19 cellular contexts compared by ENCODE assay signal in the genomic region with DNA sequence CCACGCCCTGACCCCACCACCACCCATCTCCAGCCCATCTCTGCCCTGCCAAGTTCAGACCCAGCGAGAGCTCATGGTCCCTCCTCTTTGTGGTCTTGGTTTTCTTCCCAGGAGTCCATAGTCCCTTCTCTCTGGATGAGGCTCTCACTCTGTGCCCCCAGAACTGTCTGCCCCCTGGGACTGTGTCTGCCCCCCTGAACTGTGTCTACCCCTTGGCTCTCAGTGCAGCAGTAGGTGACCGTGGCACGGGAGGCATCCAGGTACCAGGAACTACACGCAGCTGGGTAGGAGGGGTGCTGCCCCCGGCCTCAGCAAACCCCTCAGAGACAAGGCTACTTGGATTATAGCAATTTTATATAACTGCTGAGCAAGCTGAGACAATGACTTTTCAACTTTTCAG. TPM values are rescaled to one million over a fixed set of nuclear protein-coding genes. Genes with fewer than 3 reads are reported as not detected.
A peak's percentile ranks its signal among the peaks of the same experiment; 100 is the strongest.
DNase-seq lines count a peak whose midpoint lies in the region; ATAC-seq and TF ChIP-seq lines count a peak whose summit lies in the region.
"Had no signal": no experiment of that assay in that cellular context is flagged by ENCODE, and none has a peak within 500 bp of the region (broad histone marks: within the 10 kb centered on the region; RNA-seq: fewer than 3 reads in every experiment).

No MANE protein-coding gene starts in this region.

- peak overlapping the region; percentile 73 for H3K18ac ChIP-seq in neuronal stem cell (ENCODE audit: low read length)

- H2BK120ac ChIP-seq in neuronal stem cell (ENCODE audit: low read depth, low read length), result peak overlapping the region; percentile 57

- no peak overlapping the region for H2BK5ac ChIP-seq in neuronal stem cell (ENCODE audit: low read length)

- H3K4me3 Mint-ChIP-seq in brain, result no peak overlapping the region
- no peak overlapping the region for H3K4me3 Mint-ChIP-seq in stimulated activated effector memory CD8-positive, alpha-beta T cell treated with anti-CD3 and anti-CD28 coated beads, Interleukin-12 subunit alpha, Interleukin-12 subunit beta, amount 100 ng/mL, for 72 hours
- H3K4me3 Mint-ChIP-seq in activated CD4-positive, alpha-beta T cell treated with anti-CD3 and anti-CD28 coated beads, Interleukin-2, amount 10 ng/mL, durations not matched to agents 24 days and 14 days, result no peak overlapping the region
- H3K4me3 Mint-ChIP-seq: CD4-positive, CD25-positive, alpha-beta regulatory T cell; CD8-positive, alpha-beta T cell; HFFc6 had no signal

- H3K27ac Mint-ChIP-seq in brain, result peak overlapping the region in 3 of 5 experiments; percentile 83 to 97 (median 96)
- no peak overlapping the region for H3K27ac Mint-ChIP-seq in stimulated activated effector memory CD8-positive, alpha-beta T cell treated with anti-CD3 and anti-CD28 coated beads, Interleukin-12 subunit alpha, Interleukin-12 subunit beta, amount 100 ng/mL, for 72 hours
- H3K27ac Mint-ChIP-seq in activated CD4-positive, alpha-beta T cell treated with anti-CD3 and anti-CD28 coated beads, Interleukin-2, amount 10 ng/mL, durations not matched to agents 24 days and 14 days, result no peak overlapping the region
- H3K27ac Mint-ChIP-seq: CD4-positive, CD25-positive, alpha-beta regulatory T cell; CD8-positive, alpha-beta T cell; HFFc6 had no signal

- peak; percentile 9 for ATAC-seq in stimulated activated effector memory CD8-positive, alpha-beta T cell treated with anti-CD3 and anti-CD28 coated beads, Interleukin-12 subunit alpha, Interleukin-12 subunit beta, amount 100 ng/mL, for 72 hours
- ATAC-seq in aorta (ENCODE audit: low FRiP score) (no peak), GM21723 (IDR thresholded peaks at IDR 0.05; ENCODE audit: unreplicated experiment) (no peak)
- ATAC-seq: CD8-positive, alpha-beta T cell had no signal

- H3K9me2 ChIP-seq in Karpas-422 (replicated peaks; ENCODE audit: insufficient read depth, low read length), result no peaks in the 10 kb centered on the region

- TF ChIP-seq CTCF in brain (conservative IDR thresholded peaks at IDR 0.05), result no peak

- H3K4me3 ChIP-seq in Karpas-422 (ENCODE audit: low read length) (no peak overlapping the region), neuronal stem cell (ENCODE audit: low read length in 2 of 2) (no peak overlapping the region), aorta (ENCODE audit: low read length in 2 of 2) (no peak overlapping the region)
- H3K4me3 ChIP-seq: BLaER1, HAP-1 had no signal

- H3K14ac ChIP-seq in neuronal stem cell (ENCODE audit: low read length), result no peak overlapping the region

- peaks cover 21% of the 10 kb centered on the region for H3K4me1 Mint-ChIP-seq in brain
- no peaks in the 10 kb centered on the region for H3K4me1 Mint-ChIP-seq in stimulated activated effector memory CD8-positive, alpha-beta T cell treated with anti-CD3 and anti-CD28 coated beads, Interleukin-12 subunit alpha, Interleukin-12 subunit beta, amount 100 ng/mL, for 72 hours
- no peaks in the 10 kb centered on the region for H3K4me1 Mint-ChIP-seq in activated CD4-positive, alpha-beta T cell treated with anti-CD3 and anti-CD28 coated beads, Interleukin-2, amount 10 ng/mL, durations not matched to agents 24 days and 14 days
- H3K4me1 Mint-ChIP-seq: CD4-positive, CD25-positive, alpha-beta regulatory T cell had no signal

- peaks cover 0 to 7% (median 0%) of the 10 kb centered on the region in 5 experiments for H3K9me3 Mint-ChIP-seq in brain
- no peaks in the 10 kb centered on the region for H3K9me3 Mint-ChIP-seq in stimulated activated effector memory CD8-positive, alpha-beta T cell treated with anti-CD3 and anti-CD28 coated beads, Interleukin-12 subunit alpha, Interleukin-12 subunit beta, amount 100 ng/mL, for 72 hours
- H3K9me3 Mint-ChIP-seq in activated CD4-positive, alpha-beta T cell treated with anti-CD3 and anti-CD28 coated beads, Interleukin-2, amount 10 ng/mL, durations not matched to agents 24 days and 14 days, result no peaks in the 10 kb centered on the region
- H3K9me3 Mint-ChIP-seq: CD4-positive, CD25-positive, alpha-beta regulatory T cell; CD8-positive, alpha-beta T cell had no signal

- H3K9ac ChIP-seq in Karpas-422 (ENCODE audit: low read length) (no peak overlapping the region), neuronal stem cell (ENCODE audit: low read depth, low read length, poor library complexity) (no peak overlapping the region)
- H3K9ac ChIP-seq: BLaER1 had no signal

- DNase-seq in Karpas-422 (no peak), neuronal stem cell (ENCODE audit: low spot score) (no peak), aorta (no peak), cerebellar cortex (ENCODE audit: low spot score) (no peak)
- no peak for DNase-seq in stimulated activated effector memory CD8-positive, alpha-beta T cell treated with anti-CD3 and anti-CD28 coated beads, Interleukin-12 subunit alpha, Interleukin-12 subunit beta, amount 100 ng/mL, for 72 hours (ENCODE audit: low spot score in 2 of 2)
- no peak for DNase-seq in activated CD4-positive, alpha-beta T cell treated with anti-CD3 and anti-CD28 coated beads, Interleukin-2, amount 10 ng/mL, durations not matched to agents 24 days and 14 days
- DNase-seq: CD4-positive, CD25-positive, alpha-beta regulatory T cell; CD8-positive, alpha-beta T cell; DMS 273 treated with DMSO at 0.1 percent for 48 hours; DMS79; EL; GDM1; GOT3; HFFc6 had no signal

- H4K91ac ChIP-seq in neuronal stem cell (ENCODE audit: low read depth, low read length, poor library complexity), result no peak overlapping the region

- H3K27me3 Mint-ChIP-seq in brain, result peaks cover 8% of the 10 kb centered on the region
- H3K27me3 Mint-ChIP-seq in activated CD4-positive, alpha-beta T cell treated with anti-CD3 and anti-CD28 coated beads, Interleukin-2, amount 10 ng/mL, durations not matched to agents 24 days and 14 days, result peaks cover 12% of the 10 kb centered on the region

- H3K4me1 ChIP-seq in Karpas-422 (ENCODE audit: low read length) (peaks cover 11% of the 10 kb centered on the region), neuronal stem cell (ENCODE audit: control insufficient read depth in 2 of 2, insufficient read depth in 1 of 2, low read depth in 1 of 2, low read length in 2 of 2) (peaks cover 1 to 6% of the 10 kb centered on the region in 2 donors), aorta (ENCODE audit: control insufficient read depth in 1 of 2, insufficient read depth in 2 of 2, low read length in 2 of 2) (no peaks in the 10 kb centered on the region)
- H3K4me1 ChIP-seq: HAP-1 had no signal

- H2BK12ac ChIP-seq in neuronal stem cell (ENCODE audit: low read length), result peak overlapping the region; percentile 96

- H3K27ac ChIP-seq in Karpas-422 (ENCODE audit: low read length) (no peak overlapping the region), neuronal stem cell (replicated peaks; ENCODE audit: low read length) (no peak overlapping the region), aorta (ENCODE audit: low read depth in 1 of 2, low read length in 2 of 2) (no peak overlapping the region)
- H3K27ac ChIP-seq: BLaER1, C4-2B had no signal

- H3K27me3 ChIP-seq in Karpas-422 (ENCODE audit: low read length) (no peaks in the 10 kb centered on the region), neuronal stem cell (ENCODE audit: control insufficient read depth in 3 of 3, insufficient read depth in 3 of 3, low read depth in 1 of 3, low read length in 3 of 3) (peaks cover 0 to 34% (median 0%) of the 10 kb centered on the region in 3 experiments), aorta (ENCODE audit: control insufficient read depth in 1 of 2, insufficient read depth in 2 of 2, low read length in 1 of 2) (no peaks in the 10 kb centered on the region)
- H3K27me3 ChIP-seq: BLaER1 had no signal

- H3K9me3 ChIP-seq in Karpas-422 (ENCODE audit: low read length) (no peaks in the 10 kb centered on the region), neuronal stem cell (replicated peaks in 1 of 2; ENCODE audit: control insufficient read depth in 2 of 2, insufficient read depth in 1 of 2, low read depth in 1 of 2, low read length in 2 of 2) (no peaks in the 10 kb centered on the region), aorta (ENCODE audit: control insufficient read depth, low read length) (no peaks in the 10 kb centered on the region)
- H3K9me3 ChIP-seq: BLaER1, HAP-1 had no signal

- H3K79me2 ChIP-seq in Karpas-422 (ENCODE audit: low read length), result no peaks in the 10 kb centered on the region

- H4K20me1 ChIP-seq in Karpas-422 (ENCODE audit: insufficient read depth, low read depth, low read length), result no peaks in the 10 kb centered on the region
- H4K20me1 ChIP-seq: BLaER1 had no signal

- no peaks in the 10 kb centered on the region for H3K36me3 Mint-ChIP-seq in brain
- H3K36me3 Mint-ChIP-seq in stimulated activated effector memory CD8-positive, alpha-beta T cell treated with anti-CD3 and anti-CD28 coated beads, Interleukin-12 subunit alpha, Interleukin-12 subunit beta, amount 100 ng/mL, for 72 hours, result no peaks in the 10 kb centered on the region
- no peaks in the 10 kb centered on the region for H3K36me3 Mint-ChIP-seq in activated CD4-positive, alpha-beta T cell treated with anti-CD3 and anti-CD28 coated beads, Interleukin-2, amount 10 ng/mL, durations not matched to agents 24 days and 14 days (ENCODE audit: low read depth)
- H3K36me3 Mint-ChIP-seq: CD4-positive, CD25-positive, alpha-beta regulatory T cell; CD8-positive, alpha-beta T cell had no signal

- H3K79me1 ChIP-seq in neuronal stem cell (ENCODE audit: low read depth, low read length), result no peaks in the 10 kb centered on the region

- H4K8ac ChIP-seq in neuronal stem cell (ENCODE audit: low read depth, low read length), result no peak overlapping the region

- WGBS in neuronal stem cell (ENCODE audit: extremely low coverage in 2 of 2, insufficient read length in 2 of 2, insufficient replicate concordance in 1 of 2), 2 donors, result no CpG with 5 or more reads among the region's 6 CpGs
- 80 to 87% methylated on average over 6 of the region's 6 CpGs for WGBS in aorta, 2 donors

- H3K36me3 ChIP-seq in Karpas-422 (ENCODE audit: insufficient read depth, low read length), result no peaks in the 10 kb centered on the region
- H3K36me3 ChIP-seq in neuronal stem cell (replicated peaks in 1 of 2; ENCODE audit: control insufficient read depth in 2 of 2, insufficient read depth in 2 of 2, low read length in 2 of 2), result no peaks in the 10 kb centered on the region
- H3K36me3 ChIP-seq in aorta (ENCODE audit: control insufficient read depth in 1 of 2, insufficient read depth in 2 of 2, low read length in 1 of 2), result no peaks in the 10 kb centered on the region
- H3K36me3 ChIP-seq: BLaER1, HAP-1 had no signal

- no peak overlapping the region for H3K4ac ChIP-seq in neuronal stem cell (ENCODE audit: low read length)

- peak overlapping the region; percentile 83 for H2AK5ac ChIP-seq in neuronal stem cell (ENCODE audit: low read depth, low read length)

- no peak overlapping the region for H3K4me2 ChIP-seq in Karpas-422 (ENCODE audit: low read depth, low read length, poor library complexity, severe bottlenecking)
- H3K4me2 ChIP-seq in neuronal stem cell (ENCODE audit: insufficient read depth, low read length, poor library complexity, severe bottlenecking), result no peak overlapping the region
- H3K4me2 ChIP-seq: BLaER1 had no signal

- H3K23ac ChIP-seq in neuronal stem cell (ENCODE audit: low read depth, low read length, poor library complexity), result no peak overlapping the region

- 0 out of 2 replicates have a peak overlapping the region, but pooled peaks have one; percentile 14 for H2AFZ ChIP-seq in Karpas-422 (ENCODE audit: low read length)
- no peak overlapping the region for H2AFZ ChIP-seq in neuronal stem cell (ENCODE audit: low read length)

- H2BK15ac ChIP-seq in neuronal stem cell (ENCODE audit: low read length), result peak overlapping the region; percentile 71

- intact Hi-C loops in activated CD4-positive, alpha-beta T cell treated with anti-CD3 and anti-CD28 coated beads, Interleukin-2, amount 10 ng/mL, durations not matched to agents 24 days and 14 days (cut with micrococcal nuclease), result no loop called here
- intact Hi-C loops in aorta (cut with DNase I), result no loop called here

RNA-seq across cellular contexts. Expression of a gene that starts 23.6 kb away (rescaled TPM):
- 0.14 TPM in 1 of 2 replicates, not detected in the other for total RNA-seq in Karpas-422 (2014; rRNA removed; shearing (Covaris generic); ENCODE audit: low replicate concordance)
- 22.1 TPM for polyA plus RNA-seq in brain (ENCODE audit: insufficient read depth, low read depth, low replicate concordance)
- polyA plus RNA-seq in neuronal stem cell (2013, experiment 1 of 2), result 0.17 TPM
- polyA plus RNA-seq in neuronal stem cell (2013, experiment 2 of 2), result 0.19 TPM
- not detected in 2 replicates for total RNA-seq in activated CD4-positive, alpha-beta T cell treated with anti-CD3 and anti-CD28 coated beads, Interleukin-2, amount 10 ng/mL, durations not matched to agents 24 days and 14 days
- not detected for total RNA-seq in aorta
- not detected for polyA plus RNA-seq in aorta
- total RNA-seq: CD4-positive, CD25-positive, alpha-beta regulatory T cell; CD8-positive, alpha-beta T cell; HFFc6 had no signal
- polyA plus RNA-seq: CD4-positive, CD25-positive, alpha-beta regulatory T cell had no signal

RNA-seq across cellular contexts. Expression of a gene that starts 57.7 kb away (rescaled TPM):
- 71.6 and 119 TPM in 2 replicates for total RNA-seq in Karpas-422 (2014; rRNA removed; shearing (Covaris generic); ENCODE audit: low replicate concordance)
- polyA plus RNA-seq in brain (ENCODE audit: insufficient read depth, low read depth, low replicate concordance), result 35.7 TPM
- polyA plus RNA-seq in neuronal stem cell (2013, experiment 1 of 2), result 48.2 TPM
- 48.4 TPM for polyA plus RNA-seq in neuronal stem cell (2013, experiment 2 of 2)
- total RNA-seq in activated CD4-positive, alpha-beta T cell treated with anti-CD3 and anti-CD28 coated beads, Interleukin-2, amount 10 ng/mL, durations not matched to agents 24 days and 14 days, result 56.9 and 61.2 TPM in 2 replicates
- total RNA-seq in aorta, result 10 to 100 TPM; 36.5 to 37.1 TPM
- polyA plus RNA-seq in aorta, result 10 to 100 TPM; 37.4 to 53.5 TPM

Comparison
In these comparisons a context has a peak if more than half of its experiments do, and no peak if none do; other contexts are left out.
1. H3K27ac Mint-ChIP-seq: peak in brain (3 of 5); none in stimulated activated effector memory CD8-positive, alpha-beta T cell treated with anti-CD3 and anti-CD28 coated beads, Interleukin-12 subunit alpha, Interleukin-12 subunit beta, amount 100 ng/mL, for 72 hours (single experiment) and activated CD4-positive, alpha-beta T cell treated with anti-CD3 and anti-CD28 coated beads, Interleukin-2, amount 10 ng/mL, durations not matched to agents 24 days and 14 days (single experiment).